In genomic region chr1:175208773-175209492, GRCh38 we compare ENCODE assay signal across 1 cellular context.
TF ChIP-seq lines count a peak whose summit lies in the region.

No MANE protein-coding gene starts in this region.

TF ChIP-seq in GM12878, 131 proteins besides CTCF, POLR2A, EP300 and RAD21 (continued from another document):
- TF ChIP-seq, protein P1, sequence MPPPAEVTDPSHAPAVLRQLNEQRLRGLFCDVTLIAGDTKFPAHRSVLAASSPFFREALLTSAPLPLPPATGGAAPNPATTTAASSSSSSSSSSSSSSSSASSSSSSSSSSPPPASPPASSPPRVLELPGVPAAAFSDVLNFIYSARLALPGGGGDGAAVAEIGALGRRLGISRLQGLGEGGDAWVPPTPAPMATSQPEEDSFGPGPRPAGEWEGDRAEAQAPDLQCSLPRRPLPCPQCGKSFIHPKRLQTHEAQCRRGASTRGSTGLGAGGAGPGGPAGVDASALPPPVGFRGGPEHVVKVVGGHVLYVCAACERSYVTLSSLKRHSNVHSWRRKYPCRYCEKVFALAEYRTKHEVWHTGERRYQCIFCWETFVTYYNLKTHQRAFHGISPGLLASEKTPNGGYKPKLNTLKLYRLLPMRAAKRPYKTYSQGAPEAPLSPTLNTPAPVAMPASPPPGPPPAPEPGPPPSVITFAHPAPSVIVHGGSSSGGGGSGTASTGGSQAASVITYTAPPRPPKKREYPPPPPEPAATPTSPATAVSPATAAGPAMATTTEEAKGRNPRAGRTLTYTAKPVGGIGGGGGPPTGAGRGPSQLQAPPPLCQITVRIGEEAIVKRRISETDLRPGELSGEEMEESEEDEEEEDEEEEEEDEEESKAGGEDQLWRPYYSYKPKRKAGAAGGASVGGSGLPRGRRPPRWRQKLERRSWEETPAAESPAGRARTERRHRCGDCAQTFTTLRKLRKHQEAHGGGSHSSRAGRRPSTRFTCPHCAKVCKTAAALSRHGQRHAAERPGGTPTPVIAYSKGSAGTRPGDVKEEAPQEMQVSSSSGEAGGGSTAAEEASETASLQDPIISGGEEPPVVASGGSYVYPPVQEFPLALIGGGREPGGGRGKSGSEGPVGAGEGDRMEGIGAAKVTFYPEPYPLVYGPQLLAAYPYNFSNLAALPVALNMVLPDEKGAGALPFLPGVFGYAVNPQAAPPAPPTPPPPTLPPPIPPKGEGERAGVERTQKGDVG (CRISPR knock-in tag; IDR thresholded peaks at IDR 0.05) = no peak
- TF ChIP-seq DPF2 (IDR thresholded peaks at IDR 0.05) (peak; percentile 40; the same call in 1 of the 2 replicates), NFIC (IDR thresholded peaks at IDR 0.05; ENCODE audit: low read depth, low read length) (peak; percentile 68; the same call in 1 of the 2 replicates), RUNX3 (IDR thresholded peaks at IDR 0.05; ENCODE audit: low read length) (peak; percentile 88), CREM (IDR thresholded peaks at IDR 0.05; ENCODE audit: low read depth) (peak; percentile 27; the same call in 1 of the 2 replicates), CBFB (IDR thresholded peaks at IDR 0.05; ENCODE audit: low read depth) (peak; percentile 44; the same call in 1 of the 2 replicates), EED (IDR thresholded peaks at IDR 0.05; ENCODE audit: low read depth) (peak; percentile 61), SRF (IDR thresholded peaks at IDR 0.05; ENCODE audit: low read depth in 2 of 2, low read length in 2 of 2) (0 out of 4 replicates have a peak, but pooled peaks of 1 of the 2 experiments have one; percentile 20)
- TF ChIP-seq, protein P2, sequence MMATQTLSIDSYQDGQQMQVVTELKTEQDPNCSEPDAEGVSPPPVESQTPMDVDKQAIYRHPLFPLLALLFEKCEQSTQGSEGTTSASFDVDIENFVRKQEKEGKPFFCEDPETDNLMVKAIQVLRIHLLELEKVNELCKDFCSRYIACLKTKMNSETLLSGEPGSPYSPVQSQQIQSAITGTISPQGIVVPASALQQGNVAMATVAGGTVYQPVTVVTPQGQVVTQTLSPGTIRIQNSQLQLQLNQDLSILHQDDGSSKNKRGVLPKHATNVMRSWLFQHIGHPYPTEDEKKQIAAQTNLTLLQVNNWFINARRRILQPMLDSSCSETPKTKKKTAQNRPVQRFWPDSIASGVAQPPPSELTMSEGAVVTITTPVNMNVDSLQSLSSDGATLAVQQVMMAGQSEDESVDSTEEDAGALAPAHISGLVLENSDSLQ (IDR thresholded peaks at IDR 0.05) = no peak
- TF ChIP-seq, protein P3, sequence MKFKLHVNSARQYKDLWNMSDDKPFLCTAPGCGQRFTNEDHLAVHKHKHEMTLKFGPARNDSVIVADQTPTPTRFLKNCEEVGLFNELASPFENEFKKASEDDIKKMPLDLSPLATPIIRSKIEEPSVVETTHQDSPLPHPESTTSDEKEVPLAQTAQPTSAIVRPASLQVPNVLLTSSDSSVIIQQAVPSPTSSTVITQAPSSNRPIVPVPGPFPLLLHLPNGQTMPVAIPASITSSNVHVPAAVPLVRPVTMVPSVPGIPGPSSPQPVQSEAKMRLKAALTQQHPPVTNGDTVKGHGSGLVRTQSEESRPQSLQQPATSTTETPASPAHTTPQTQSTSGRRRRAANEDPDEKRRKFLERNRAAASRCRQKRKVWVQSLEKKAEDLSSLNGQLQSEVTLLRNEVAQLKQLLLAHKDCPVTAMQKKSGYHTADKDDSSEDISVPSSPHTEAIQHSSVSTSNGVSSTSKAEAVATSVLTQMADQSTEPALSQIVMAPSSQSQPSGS (IDR thresholded peaks at IDR 0.05; ENCODE audit: low read length) = 0 out of 2 replicates have a peak, but pooled peaks have one; percentile 36
